In the genomic region with DNA sequence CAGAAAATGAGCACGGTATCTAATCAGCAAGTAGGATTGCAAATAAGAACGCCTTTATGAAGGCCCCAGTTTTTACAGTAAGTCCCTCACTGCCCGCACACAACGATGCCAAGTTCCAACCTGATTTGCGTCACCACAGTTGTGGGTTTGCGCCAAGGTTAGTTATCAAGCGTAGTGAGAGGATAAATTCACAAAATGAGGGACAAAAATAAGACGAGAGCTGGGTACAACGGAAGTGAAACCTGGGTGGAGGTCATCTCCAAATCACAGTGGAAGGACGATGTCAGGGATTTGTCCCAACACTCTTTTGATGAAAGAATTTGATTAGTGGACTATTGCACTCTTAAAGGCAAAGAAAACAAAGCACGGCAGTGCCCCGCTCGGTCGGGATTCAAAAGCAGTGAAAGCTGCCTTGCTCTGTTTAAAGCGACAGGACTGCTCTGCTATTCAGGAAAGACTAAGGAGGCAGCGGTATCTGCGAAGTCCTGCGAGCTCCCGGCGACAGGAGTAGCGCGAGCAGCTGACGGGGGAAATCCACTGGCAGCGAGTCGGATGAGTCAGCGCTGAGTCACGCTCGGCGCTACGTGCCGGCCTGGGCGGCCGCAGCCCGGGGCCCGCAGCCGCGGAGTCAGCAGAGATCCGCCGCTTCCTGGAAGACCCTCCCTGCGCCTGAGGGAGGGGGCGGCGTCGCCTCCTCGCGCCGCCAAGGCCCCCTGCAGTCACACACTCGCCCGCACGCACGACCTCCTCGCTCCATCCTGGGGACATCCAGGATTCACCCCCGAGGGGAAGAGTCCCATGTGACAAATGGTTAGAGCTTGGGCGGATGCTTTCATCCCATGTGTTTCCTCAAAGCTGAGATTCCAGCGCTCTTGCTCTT, we compare ENCODE assay signal across 1 cellular context.
A peak's percentile ranks its signal among the peaks of the same experiment; 100 is the strongest.
TF ChIP-seq lines count a peak whose summit lies in the region.

No MANE protein-coding gene starts in this region.

TF ChIP-seq in HepG2, 621 proteins besides CTCF, POLR2A, EP300 and RAD21 (continued from another document and continues in another):
- TF ChIP-seq, protein P1, sequence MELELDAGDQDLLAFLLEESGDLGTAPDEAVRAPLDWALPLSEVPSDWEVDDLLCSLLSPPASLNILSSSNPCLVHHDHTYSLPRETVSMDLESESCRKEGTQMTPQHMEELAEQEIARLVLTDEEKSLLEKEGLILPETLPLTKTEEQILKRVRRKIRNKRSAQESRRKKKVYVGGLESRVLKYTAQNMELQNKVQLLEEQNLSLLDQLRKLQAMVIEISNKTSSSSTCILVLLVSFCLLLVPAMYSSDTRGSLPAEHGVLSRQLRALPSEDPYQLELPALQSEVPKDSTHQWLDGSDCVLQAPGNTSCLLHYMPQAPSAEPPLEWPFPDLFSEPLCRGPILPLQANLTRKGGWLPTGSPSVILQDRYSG (CRISPR knock-in tag; IDR thresholded peaks at IDR 0.05): no peak
- TF ChIP-seq, protein P2, sequence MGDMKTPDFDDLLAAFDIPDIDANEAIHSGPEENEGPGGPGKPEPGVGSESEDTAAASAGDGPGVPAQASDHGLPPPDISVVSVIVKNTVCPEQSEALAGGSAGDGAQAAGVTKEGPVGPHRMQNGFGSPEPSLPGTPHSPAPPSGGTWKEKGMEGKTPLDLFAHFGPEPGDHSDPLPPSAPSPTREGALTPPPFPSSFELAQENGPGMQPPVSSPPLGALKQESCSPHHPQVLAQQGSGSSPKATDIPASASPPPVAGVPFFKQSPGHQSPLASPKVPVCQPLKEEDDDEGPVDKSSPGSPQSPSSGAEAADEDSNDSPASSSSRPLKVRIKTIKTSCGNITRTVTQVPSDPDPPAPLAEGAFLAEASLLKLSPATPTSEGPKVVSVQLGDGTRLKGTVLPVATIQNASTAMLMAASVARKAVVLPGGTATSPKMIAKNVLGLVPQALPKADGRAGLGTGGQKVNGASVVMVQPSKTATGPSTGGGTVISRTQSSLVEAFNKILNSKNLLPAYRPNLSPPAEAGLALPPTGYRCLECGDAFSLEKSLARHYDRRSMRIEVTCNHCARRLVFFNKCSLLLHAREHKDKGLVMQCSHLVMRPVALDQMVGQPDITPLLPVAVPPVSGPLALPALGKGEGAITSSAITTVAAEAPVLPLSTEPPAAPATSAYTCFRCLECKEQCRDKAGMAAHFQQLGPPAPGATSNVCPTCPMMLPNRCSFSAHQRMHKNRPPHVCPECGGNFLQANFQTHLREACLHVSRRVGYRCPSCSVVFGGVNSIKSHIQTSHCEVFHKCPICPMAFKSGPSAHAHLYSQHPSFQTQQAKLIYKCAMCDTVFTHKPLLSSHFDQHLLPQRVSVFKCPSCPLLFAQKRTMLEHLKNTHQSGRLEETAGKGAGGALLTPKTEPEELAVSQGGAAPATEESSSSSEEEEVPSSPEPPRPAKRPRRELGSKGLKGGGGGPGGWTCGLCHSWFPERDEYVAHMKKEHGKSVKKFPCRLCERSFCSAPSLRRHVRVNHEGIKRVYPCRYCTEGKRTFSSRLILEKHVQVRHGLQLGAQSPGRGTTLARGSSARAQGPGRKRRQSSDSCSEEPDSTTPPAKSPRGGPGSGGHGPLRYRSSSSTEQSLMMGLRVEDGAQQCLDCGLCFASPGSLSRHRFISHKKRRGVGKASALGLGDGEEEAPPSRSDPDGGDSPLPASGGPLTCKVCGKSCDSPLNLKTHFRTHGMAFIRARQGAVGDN (CRISPR knock-in tag; IDR thresholded peaks at IDR 0.05): peak; percentile 97
- TF ChIP-seq MEIS2 (CRISPR knock-in tag; IDR thresholded peaks at IDR 0.05) (peak; percentile 48), ZNF20 (CRISPR knock-in tag; IDR thresholded peaks at IDR 0.05) (no peak), MAZ (IDR thresholded peaks at IDR 0.05; ENCODE audit: borderline replicate concordance, low read depth, low read length) (0 out of 2 replicates have a peak, but pooled peaks have one; percentile 41), MAZ (CRISPR knock-in tag; IDR thresholded peaks at IDR 0.05; ENCODE audit: low read depth) (no peak), ELF3 (CRISPR knock-in tag; IDR thresholded peaks at IDR 0.05) (peak; percentile 96), MYNN (CRISPR knock-in tag; IDR thresholded peaks at IDR 0.05; ENCODE audit: low read depth) (no peak), SAP130 (CRISPR knock-in tag; IDR thresholded peaks at IDR 0.05; ENCODE audit: low read depth) (peak; percentile 96), TBL1XR1 (IDR thresholded peaks at IDR 0.05; ENCODE audit: borderline replicate concordance, low read length, partially characterized antibody) (no peak), MBD4 (IDR thresholded peaks at IDR 0.05; ENCODE audit: borderline replicate concordance, low read length) (no peak), KAT7 (CRISPR knock-in tag; IDR thresholded peaks at IDR 0.05; ENCODE audit: borderline replicate concordance) (no peak; the same call in 1 of the 2 replicates), EZH2 (conservative IDR thresholded peaks at IDR 0.05; ENCODE audit: low read depth, low read length) (no peak), MYC (CRISPR knock-in tag; IDR thresholded peaks at IDR 0.05; ENCODE audit: borderline replicate concordance) (peak; percentile 65; the same call in 1 of the 2 replicates), ZNF839 (CRISPR knock-in tag; IDR thresholded peaks at IDR 0.05; ENCODE audit: borderline replicate concordance) (0 out of 2 replicates have a peak, but pooled peaks have one; percentile 31), RXRA (CRISPR knock-in tag; IDR thresholded peaks at IDR 0.05) (peak; percentile 70), SOX5 (CRISPR knock-in tag; IDR thresholded peaks at IDR 0.05; ENCODE audit: borderline replicate concordance) (peak; percentile 67; the same call in 1 of the 2 replicates), HOXA5 (CRISPR knock-in tag; IDR thresholded peaks at IDR 0.05) (no peak; the same call in none of the 2 replicates), ZNF607 (CRISPR knock-in tag; IDR thresholded peaks at IDR 0.05; ENCODE audit: borderline replicate concordance) (peak; percentile 68; the same call in 1 of the 2 replicates), SNAI1 (CRISPR knock-in tag; IDR thresholded peaks at IDR 0.05; ENCODE audit: borderline replicate concordance) (no peak), ZNF619 (CRISPR knock-in tag; IDR thresholded peaks at IDR 0.05) (no peak), ZSCAN12 (CRISPR knock-in tag; IDR thresholded peaks at IDR 0.05) (0 out of 2 replicates have a peak, but pooled peaks have one; percentile 21), ZNF572 (CRISPR knock-in tag; IDR thresholded peaks at IDR 0.05) (no peak), TBP (CRISPR knock-in tag; IDR thresholded peaks at IDR 0.05) (no peak), PTBP1 (IDR thresholded peaks at IDR 0.05; ENCODE audit: low read depth, low read length, poor library complexity, severe bottlenecking) (no peak), FLYWCH1 (CRISPR knock-in tag; IDR thresholded peaks at IDR 0.05) (no peak), ZNF138 (CRISPR knock-in tag; IDR thresholded peaks at IDR 0.05; ENCODE audit: low read depth) (no peak), FOXK1 (CRISPR knock-in tag; IDR thresholded peaks at IDR 0.05; ENCODE audit: borderline replicate concordance, low read depth) (0 out of 2 replicates have a peak, but pooled peaks have one; percentile 67), ZFAT (CRISPR knock-in tag; conservative IDR thresholded peaks at IDR 0.05) (no peak), NR2C2 (CRISPR knock-in tag; IDR thresholded peaks at IDR 0.05; ENCODE audit: borderline replicate concordance) (peak; percentile 38), CBFB (CRISPR knock-in tag; IDR thresholded peaks at IDR 0.05) (no peak; the same call in 1 of the 2 replicates), ZNF124 (CRISPR knock-in tag; IDR thresholded peaks at IDR 0.05) (peak; percentile 57; the same call in 1 of the 2 replicates), MIER3 (CRISPR knock-in tag; IDR thresholded peaks at IDR 0.05; ENCODE audit: borderline replicate concordance) (peak; percentile 83; the same call in 1 of the 2 replicates)
- TF ChIP-seq, protein P3, sequence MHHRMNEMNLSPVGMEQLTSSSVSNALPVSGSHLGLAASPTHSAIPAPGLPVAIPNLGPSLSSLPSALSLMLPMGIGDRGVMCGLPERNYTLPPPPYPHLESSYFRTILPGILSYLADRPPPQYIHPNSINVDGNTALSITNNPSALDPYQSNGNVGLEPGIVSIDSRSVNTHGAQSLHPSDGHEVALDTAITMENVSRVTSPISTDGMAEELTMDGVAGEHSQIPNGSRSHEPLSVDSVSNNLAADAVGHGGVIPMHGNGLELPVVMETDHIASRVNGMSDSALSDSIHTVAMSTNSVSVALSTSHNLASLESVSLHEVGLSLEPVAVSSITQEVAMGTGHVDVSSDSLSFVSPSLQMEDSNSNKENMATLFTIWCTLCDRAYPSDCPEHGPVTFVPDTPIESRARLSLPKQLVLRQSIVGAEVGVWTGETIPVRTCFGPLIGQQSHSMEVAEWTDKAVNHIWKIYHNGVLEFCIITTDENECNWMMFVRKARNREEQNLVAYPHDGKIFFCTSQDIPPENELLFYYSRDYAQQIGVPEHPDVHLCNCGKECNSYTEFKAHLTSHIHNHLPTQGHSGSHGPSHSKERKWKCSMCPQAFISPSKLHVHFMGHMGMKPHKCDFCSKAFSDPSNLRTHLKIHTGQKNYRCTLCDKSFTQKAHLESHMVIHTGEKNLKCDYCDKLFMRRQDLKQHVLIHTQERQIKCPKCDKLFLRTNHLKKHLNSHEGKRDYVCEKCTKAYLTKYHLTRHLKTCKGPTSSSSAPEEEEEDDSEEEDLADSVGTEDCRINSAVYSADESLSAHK (CRISPR knock-in tag; IDR thresholded peaks at IDR 0.05; ENCODE audit: borderline replicate concordance): 0 out of 2 replicates have a peak, but pooled peaks have one; percentile 44
- TF ChIP-seq, protein P4, sequence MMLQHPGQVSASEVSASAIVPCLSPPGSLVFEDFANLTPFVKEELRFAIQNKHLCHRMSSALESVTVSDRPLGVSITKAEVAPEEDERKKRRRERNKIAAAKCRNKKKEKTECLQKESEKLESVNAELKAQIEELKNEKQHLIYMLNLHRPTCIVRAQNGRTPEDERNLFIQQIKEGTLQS (CRISPR knock-in tag; IDR thresholded peaks at IDR 0.05): peak; percentile 97
- TF ChIP-seq, protein P5, sequence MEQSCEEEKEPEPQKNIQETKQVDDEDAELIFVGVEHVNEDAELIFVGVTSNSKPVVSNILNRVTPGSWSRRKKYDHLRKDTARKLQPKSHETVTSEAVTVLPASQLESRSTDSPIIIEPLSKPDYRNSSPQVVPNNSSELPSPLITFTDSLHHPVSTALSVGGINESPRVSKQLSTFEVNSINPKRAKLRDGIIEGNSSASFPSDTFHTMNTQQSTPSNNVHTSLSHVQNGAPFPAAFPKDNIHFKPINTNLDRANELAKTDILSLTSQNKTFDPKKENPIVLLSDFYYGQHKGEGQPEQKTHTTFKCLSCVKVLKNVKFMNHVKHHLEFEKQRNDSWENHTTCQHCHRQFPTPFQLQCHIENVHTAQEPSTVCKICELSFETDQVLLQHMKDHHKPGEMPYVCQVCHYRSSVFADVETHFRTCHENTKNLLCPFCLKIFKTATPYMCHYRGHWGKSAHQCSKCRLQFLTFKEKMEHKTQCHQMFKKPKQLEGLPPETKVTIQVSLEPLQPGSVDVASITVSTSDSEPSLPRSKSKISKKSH (CRISPR knock-in tag; IDR thresholded peaks at IDR 0.05; ENCODE audit: borderline replicate concordance): no peak
- TF ChIP-seq, protein P6, sequence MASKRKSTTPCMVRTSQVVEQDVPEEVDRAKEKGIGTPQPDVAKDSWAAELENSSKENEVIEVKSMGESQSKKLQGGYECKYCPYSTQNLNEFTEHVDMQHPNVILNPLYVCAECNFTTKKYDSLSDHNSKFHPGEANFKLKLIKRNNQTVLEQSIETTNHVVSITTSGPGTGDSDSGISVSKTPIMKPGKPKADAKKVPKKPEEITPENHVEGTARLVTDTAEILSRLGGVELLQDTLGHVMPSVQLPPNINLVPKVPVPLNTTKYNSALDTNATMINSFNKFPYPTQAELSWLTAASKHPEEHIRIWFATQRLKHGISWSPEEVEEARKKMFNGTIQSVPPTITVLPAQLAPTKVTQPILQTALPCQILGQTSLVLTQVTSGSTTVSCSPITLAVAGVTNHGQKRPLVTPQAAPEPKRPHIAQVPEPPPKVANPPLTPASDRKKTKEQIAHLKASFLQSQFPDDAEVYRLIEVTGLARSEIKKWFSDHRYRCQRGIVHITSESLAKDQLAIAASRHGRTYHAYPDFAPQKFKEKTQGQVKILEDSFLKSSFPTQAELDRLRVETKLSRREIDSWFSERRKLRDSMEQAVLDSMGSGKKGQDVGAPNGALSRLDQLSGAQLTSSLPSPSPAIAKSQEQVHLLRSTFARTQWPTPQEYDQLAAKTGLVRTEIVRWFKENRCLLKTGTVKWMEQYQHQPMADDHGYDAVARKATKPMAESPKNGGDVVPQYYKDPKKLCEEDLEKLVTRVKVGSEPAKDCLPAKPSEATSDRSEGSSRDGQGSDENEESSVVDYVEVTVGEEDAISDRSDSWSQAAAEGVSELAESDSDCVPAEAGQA (IDR thresholded peaks at IDR 0.05; ENCODE audit: low read depth): no peak; the same call in 1 of the 2 replicates
- TF ChIP-seq, protein P6 (CRISPR knock-in tag; IDR thresholded peaks at IDR 0.05; ENCODE audit: borderline replicate concordance): no peak
- TF ChIP-seq, protein P7, sequence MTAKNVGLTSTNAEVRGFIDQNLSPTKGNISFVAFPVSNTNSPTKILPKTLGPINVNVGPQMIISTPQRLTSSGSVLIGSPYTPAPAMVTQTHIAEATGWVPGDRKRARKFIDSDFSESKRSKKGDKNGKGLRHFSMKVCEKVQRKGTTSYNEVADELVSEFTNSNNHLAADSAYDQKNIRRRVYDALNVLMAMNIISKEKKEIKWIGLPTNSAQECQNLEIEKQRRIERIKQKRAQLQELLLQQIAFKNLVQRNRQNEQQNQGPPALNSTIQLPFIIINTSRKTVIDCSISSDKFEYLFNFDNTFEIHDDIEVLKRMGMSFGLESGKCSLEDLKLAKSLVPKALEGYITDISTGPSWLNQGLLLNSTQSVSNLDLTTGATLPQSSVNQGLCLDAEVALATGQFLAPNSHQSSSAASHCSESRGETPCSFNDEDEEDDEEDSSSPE (CRISPR knock-in tag; IDR thresholded peaks at IDR 0.05): peak; percentile 47; the same call in 1 of the 2 replicates
